8 cellular contexts compared by ENCODE assay signal in genomic region chr17:9768381-9768934, GRCh38. TPM values are rescaled to one million over a fixed set of nuclear protein-coding genes. Genes with fewer than 3 reads are reported as not detected.
DNase-seq lines count a peak whose midpoint lies in the region; ATAC-seq and TF ChIP-seq lines count a peak whose summit lies in the region.

No MANE protein-coding gene starts in this region.

- no peak overlapping the region for H3K27ac ChIP-seq in transverse colon

- DNase-seq in DMS53 (lab: John Stamatoyannopoulos, UW), result peak; percentile 61
- DNase-seq in HS-5 (ENCODE audit: low read depth), result peak; percentile 13
- peak; percentile 63 for DNase-seq in SW480 (ENCODE audit: low spot score)
- DNase-seq in glomerular visceral epithelial cell (ENCODE audit: extremely low spot score), result peak; percentile 44
- DNase-seq in transverse colon, result no peak
- no peak for DNase-seq in GM19238 (ENCODE audit: insufficient read length, low spot score)
- no peak for DNase-seq in DMS79 (lab: John Stamatoyannopoulos, UW)

- in situ Hi-C loops in transverse colon (cut with MboI; ENCODE audit: low pct_ligation_motif_present in 1 of 4, low pct_unique_long_range_greater_than_20kb in 1 of 4, low sequenced_read_pairs in 3 of 4), result no loop called here

- TF ChIP-seq CTCF in transverse colon (IDR thresholded peaks at IDR 0.05), result peak; percentile 52 to 67 (median 56)

- ATAC-seq in HG02973 (IDR thresholded peaks at IDR 0.05; ENCODE audit: unreplicated experiment), result no peak

- H3K27me3 ChIP-seq in transverse colon, result no peaks in the 10 kb centered on the region

- no peak for TF ChIP-seq EP300 in transverse colon (IDR thresholded peaks at IDR 0.05; ENCODE audit: low read depth)

- intact Hi-C loops in transverse colon (cut with DNase I; ENCODE audit: low total_unique reads), result no loop called here

- TF ChIP-seq POLR2A in transverse colon (IDR thresholded peaks at IDR 0.05), result no peak

- no peak overlapping the region for H3K4me3 ChIP-seq in transverse colon

- no peaks in the 10 kb centered on the region for H3K9me3 ChIP-seq in transverse colon

- H3K36me3 ChIP-seq in transverse colon, result no peaks in the 10 kb centered on the region

- no peaks in the 10 kb centered on the region for H3K4me1 ChIP-seq in transverse colon

- WGBS in transverse colon (ENCODE audit: low coverage in 1 of 2), 2 donors, result 13 to 26% methylated on average over 3 to 5 of the region's 5 CpGs

RNA-seq across cellular contexts. Expression of gene DHRS7C, which starts 22.9 kb away (rescaled TPM):
- total RNA-seq in transverse colon, result not detected

RNA-seq across cellular contexts. Expression of gene GSG1L2, which starts 53.4 kb away (rescaled TPM):
- total RNA-seq in transverse colon, result not detected

RNA-seq across cellular contexts. Expression of gene GLP2R, which starts 57.3 kb away (rescaled TPM):
- total RNA-seq in transverse colon, result 10 to 100 TPM in 3 of 4 donors, 1 to 10 TPM in 1; 7.2 to 17.2 (median 12.2) TPM

Comparison
In these comparisons a context has a peak if more than half of its experiments do, and no peak if none do; other contexts are left out.
1. DNase-seq: peak in DMS53 (single experiment), HS-5 (single experiment), SW480 (single experiment) and glomerular visceral epithelial cell (single experiment); none in transverse colon (single experiment), GM19238 (single experiment) and DMS79 (single experiment).